15 cellular contexts compared by ENCODE assay signal in the genomic region with DNA sequence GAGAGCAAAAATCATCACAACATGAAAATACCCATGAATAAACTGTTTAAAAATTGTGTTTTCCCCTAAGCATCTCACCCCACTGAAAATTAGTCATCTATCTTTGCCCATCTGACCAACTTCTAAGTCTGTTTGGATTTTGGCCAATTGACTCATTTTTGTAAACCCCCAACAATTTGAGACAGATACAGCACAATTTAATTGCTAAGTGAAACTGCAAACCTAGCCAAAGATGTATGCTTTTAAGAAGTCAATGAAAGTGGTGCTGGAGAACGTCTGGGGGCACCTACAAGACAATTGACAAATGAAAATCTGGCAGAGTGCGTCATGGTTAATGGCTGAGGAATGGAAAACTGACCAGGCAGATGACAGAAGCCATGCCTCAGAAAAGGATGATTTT. TPM values are rescaled to one million over a fixed set of nuclear protein-coding genes. Genes with fewer than 3 reads are reported as not detected.
DNase-seq lines count a peak whose midpoint lies in the region; ATAC-seq and TF ChIP-seq lines count a peak whose summit lies in the region.
"Had no signal": no experiment of that assay in that cellular context is flagged by ENCODE, and none has a peak within 500 bp of the region (broad histone marks: within the 10 kb centered on the region; RNA-seq: fewer than 3 reads in every experiment).

No MANE protein-coding gene starts in this region.

- H3K9me3 ChIP-seq in PC-3 (ENCODE audit: low read length): no peaks in the 10 kb centered on the region
- H3K9me3 ChIP-seq: BLaER1 treated with 17β-estradiol and CSF1 and Interleukin-3, amounts not matched to agents 10 nM and 100 nM had no signal

- no peak overlapping the region for H2AFZ ChIP-seq in PC-3 (ENCODE audit: low read length)

- no peaks in the 10 kb centered on the region for H3K36me3 ChIP-seq in PC-3 (ENCODE audit: low read depth, low read length)
- H3K36me3 ChIP-seq: BLaER1 treated with 17β-estradiol and CSF1 and Interleukin-3, amounts not matched to agents 10 nM and 100 nM had no signal

- intact Hi-C loops in PC-3 (cut with micrococcal nuclease): no loop called here

- H4K20me1 ChIP-seq in PC-3 (ENCODE audit: low read length): no peaks in the 10 kb centered on the region
- H4K20me1 ChIP-seq: BLaER1 treated with 17β-estradiol and CSF1 and Interleukin-3, amounts not matched to agents 10 nM and 100 nM had no signal

- no TSS peak for BruUV-seq in PC-3 (replicated peaks; lab: Mats Ljungman, UMichigan)

- POLR2A ChIA-PET in PC-3 (lab: Charles Lee; ENCODE audit: unreplicated experiment): no interaction called here

- no peak overlapping the region for H3K4me2 ChIP-seq in PC-3 (ENCODE audit: low read length)
- H3K4me2 ChIP-seq: BLaER1 treated with 17β-estradiol and CSF1 and Interleukin-3, amounts not matched to agents 10 nM and 100 nM; KMS-11 had no signal

- H3K9ac ChIP-seq in PC-3 (ENCODE audit: low read length): no peak overlapping the region
- H3K9ac ChIP-seq: BLaER1 treated with 17β-estradiol and CSF1 and Interleukin-3, amounts not matched to agents 10 nM and 100 nM; KMS-11 had no signal

- H3F3A ChIP-seq in PC-3 (ENCODE audit: low read length, unreplicated experiment): no peaks in the 10 kb centered on the region

- peak; percentile 9 for DNase-seq in EH (ENCODE audit: low read depth)
- peak; percentile 23 for DNase-seq in GM12865 (ENCODE audit: low read depth)
- DNase-seq in PC-3: peak; percentile 18
- DNase-seq in fibroblast of mammary gland (ENCODE audit: low read depth): peak; percentile 4
- no peak for DNase-seq in T-helper 9 cell
- DNase-seq in activated naive CD4-positive, alpha-beta T cell treated with Interleukin-2 at 50 U/mL for 16 hours: no peak
- DNase-seq in activated CD4-positive, CD25-positive, alpha-beta regulatory T cell (lab: John Stamatoyannopoulos, UW): no peak
- no peak for DNase-seq in cerebellum (ENCODE audit: low spot score)
- DNase-seq: CD4-positive, CD25-positive, alpha-beta regulatory T cell; DMS53 had no signal

- H3K4me3 ChIP-seq in GM12865 (ENCODE audit: low read depth, low read length) (no peak overlapping the region), PC-3 (ENCODE audit: low read length) (no peak overlapping the region), fibroblast of mammary gland (ENCODE audit: control insufficient read depth, low read depth, low read length) (no peak overlapping the region)
- H3K4me3 ChIP-seq: BLaER1 treated with 17β-estradiol and CSF1 and Interleukin-3, amounts not matched to agents 10 nM and 100 nM had no signal

- CTCF ChIA-PET in PC-3 (lab: Charles Lee): no interaction called here

- no peaks in the 10 kb centered on the region for H3K4me1 ChIP-seq in PC-3 (ENCODE audit: insufficient read depth, low read length)
- H3K4me1 ChIP-seq: BLaER1 treated with 17β-estradiol and CSF1 and Interleukin-3, amounts not matched to agents 10 nM and 100 nM had no signal

- no peaks in the 10 kb centered on the region for H3K79me2 ChIP-seq in PC-3 (ENCODE audit: low read length)

- H3K9me2 ChIP-seq in PC-3 (replicated peaks; ENCODE audit: low read length): no peaks in the 10 kb centered on the region

- H3K27ac ChIP-seq in PC-3 (ENCODE audit: low read length): no peak overlapping the region
- H3K27ac ChIP-seq: BLaER1 treated with 17β-estradiol and CSF1 and Interleukin-3, amounts not matched to agents 10 nM and 100 nM; KMS-11 had no signal

- ATAC-seq in PC-3: no peak
- ATAC-seq: HCT116, HepG2 had no signal

- TF ChIP-seq CTCF in GM12865 (IDR thresholded peaks at IDR 0.05; ENCODE audit: insufficient read depth, low read depth, low read length, missing control alignments) (no peak), PC-3 (conservative IDR thresholded peaks at IDR 0.05; ENCODE audit: low read depth, low read length) (no peak), fibroblast of mammary gland (conservative IDR thresholded peaks at IDR 0.05; ENCODE audit: control insufficient read depth, insufficient read depth, low read depth, low read length) (no peak)

- H3K27me3 ChIP-seq in PC-3 (ENCODE audit: low read length): peaks cover 23% of the 10 kb centered on the region; the same call in 1 of the 2 replicates
- H3K27me3 ChIP-seq: BLaER1 treated with 17β-estradiol and CSF1 and Interleukin-3, amounts not matched to agents 10 nM and 100 nM had no signal

RNA-seq across cellular contexts. Expression of gene SLC24A3, which starts 30.9 kb away (rescaled TPM):
- total RNA-seq in PC-3 (2014; rRNA removed): 0.11 TPM in 1 of 2 replicates, not detected in the other
- total RNA-seq in cerebellum: 15.7 TPM
- total RNA-seq: HepG2, HT-29 had no signal

Comparison
In these comparisons a context has a peak if more than half of its experiments do, and no peak if none do; other contexts are left out.
1. DNase-seq: peak in EH (single experiment), GM12865 (single experiment), PC-3 (single experiment) and fibroblast of mammary gland (single experiment); none in T-helper 9 cell (single experiment), activated naive CD4-positive, alpha-beta T cell treated with Interleukin-2 at 50 U/mL for 16 hours (single experiment), activated CD4-positive, CD25-positive, alpha-beta regulatory T cell (0 of 4) and cerebellum (single experiment).
2. RNA of gene SLC24A3, which starts 30.9 kb away (total RNA-seq): 15.7 TPM in cerebellum (single experiment); 0.11 TPM in PC-3; every median in the first group is over 10 times any median in the second.